ENCODE assay signal across 15 cellular contexts in genomic region chr15:27601239-27601942, GRCh38.
A peak's percentile ranks its signal among the peaks of the same experiment; 100 is the strongest.
DNase-seq lines count a peak whose midpoint lies in the region; ATAC-seq, FAIRE-seq and TF ChIP-seq lines count a peak whose summit lies in the region.
"Had no signal": no experiment of that assay in that cellular context is flagged by ENCODE, and none has a peak within 500 bp of the region (broad histone marks: within the 10 kb centered on the region; RNA-seq: fewer than 3 reads in every experiment).

No MANE protein-coding gene starts in this region.

- H3K4me3 ChIP-seq in A549 (no peak overlapping the region), GM23338 (no peak overlapping the region), foreskin fibroblast (ENCODE audit: low read depth in 1 of 2, low read length in 2 of 2) (no peak overlapping the region), uterus (no peak overlapping the region)
- H3K4me3 ChIP-seq: right lobe of liver, thoracic aorta had no signal

- no peaks in the 10 kb centered on the region for H4K20me1 ChIP-seq in GM23338 (replicated peaks; ENCODE audit: insufficient read depth)

- POLR2A ChIA-PET in A549 (lab: Yijun Ruan, JAX), result no interaction called here
- POLR2A ChIA-PET in activated CD4-positive, alpha-beta memory T cell treated with anti-CD3 and anti-CD28 coated beads, Interleukin-2, amount 10 ng/mL, durations not matched to agents 7 days and 5 days (lab: Charles Lee), result no interaction called here

- no peak for TF ChIP-seq CTCF in A549 (IDR thresholded peaks at IDR 0.05)
- no peak for TF ChIP-seq CTCF in GM23338 (conservative IDR thresholded peaks at IDR 0.05; ENCODE audit: low read depth in 2 of 2)
- no peak for TF ChIP-seq CTCF in foreskin fibroblast (IDR thresholded peaks at IDR 0.05; ENCODE audit: low read depth, low read length)
- TF ChIP-seq CTCF in uterus (IDR thresholded peaks at IDR 0.05), result no peak

- WGBS in A549 (ENCODE audit: missing lambda C conversion rate), result 15% methylated on average over 12 of the region's 12 CpGs

- H3K9me3 ChIP-seq in A549 (peaks cover 9% of the 10 kb centered on the region), uterus (no peaks in the 10 kb centered on the region)
- H3K9me3 ChIP-seq: right lobe of liver, thoracic aorta had no signal

- H3K4me2 ChIP-seq in A549 (peak overlapping the region; percentile 34; the same call in 2 of the 3 replicates), GM23338 (no peak overlapping the region)

- CTCF ChIA-PET in A549 (lab: Yijun Ruan, JAX), result interaction anchor here (1.2 to 1.6 kb wide), 2 partner anchors 34 to 57 kb away, joined by 3 read pairs; no protein-coding TSS in a partner anchor
- CTCF ChIA-PET in activated CD4-positive, alpha-beta memory T cell treated with anti-CD3 and anti-CD28 coated beads, Interleukin-2, amount 10 ng/mL, durations not matched to agents 7 days and 5 days (lab: Charles Lee), result no interaction called here

- H3K9me2 ChIP-seq in GM23338 (ENCODE audit: insufficient read depth), result peaks cover 12% of the 10 kb centered on the region

- TF ChIP-seq EP300 in A549 (IDR thresholded peaks at IDR 0.05), result no peak

- no peaks in the 10 kb centered on the region for H3K79me2 ChIP-seq in GM23338 (replicated peaks; ENCODE audit: insufficient read depth)

- FAIRE-seq in A549 (lab: Jason Lieb, UNC), result no peak

- peaks cover 21% of the 10 kb centered on the region for H3K9me3 Mint-ChIP-seq in GM23338
- peaks cover 13% of the 10 kb centered on the region for H3K9me3 Mint-ChIP-seq in activated CD4-positive, alpha-beta memory T cell treated with anti-CD3 and anti-CD28 coated beads, Interleukin-2, amount 10 ng/mL, durations not matched to agents 7 days and 5 days

- DNase-seq in A549 (ENCODE audit: low read depth in 1 of 2, low spot score in 1 of 2) (peak in 1 of 2 experiments; percentile 64), GM23338 (ENCODE audit: low spot score) (no peak), NCI-H69 (lab: John Stamatoyannopoulos, UW) (peak; percentile 88), foreskin fibroblast (peak; percentile 6 to 7), uterus (no peak)
- no peak for DNase-seq in activated CD4-positive, alpha-beta memory T cell treated with anti-CD3 and anti-CD28 coated beads, Interleukin-2, amount 10 ng/mL, durations not matched to agents 7 days and 5 days
- DNase-seq: activated naive CD8-positive, alpha-beta T cell treated with anti-CD3 and anti-CD28 coated beads for 36 hours; Calu3; endodermal cell; NCI-H524; right lobe of liver; stimulated activated CD4-positive, alpha-beta T cell treated with anti-CD3 and anti-CD28 coated beads, Interleukin-2, amount 100 ng/mL, for 48 hours had no signal

- peak; percentile 80 to 82 for ATAC-seq in A549
- ATAC-seq in GM23338, result peak; percentile 74
- no peak for ATAC-seq in GM21619 (IDR thresholded peaks at IDR 0.05; ENCODE audit: unreplicated experiment)
- ATAC-seq in GM19035 (IDR thresholded peaks at IDR 0.05; ENCODE audit: unreplicated experiment), result no peak
- ATAC-seq: right lobe of liver had no signal

- intact Hi-C loops in uterus (cut with DNase I; ENCODE audit: low total_unique reads), result no loop called here

- H3K4me3 Mint-ChIP-seq in GM23338, result no peak overlapping the region
- H3K4me3 Mint-ChIP-seq in activated CD4-positive, alpha-beta memory T cell treated with anti-CD3 and anti-CD28 coated beads, Interleukin-2, amount 10 ng/mL, durations not matched to agents 7 days and 5 days, result no peak overlapping the region
- H3K4me3 Mint-ChIP-seq: activated naive CD8-positive, alpha-beta T cell treated with anti-CD3 and anti-CD28 coated beads for 36 hours; endodermal cell had no signal

- H3K27me3 ChIP-seq in GM23338 (ENCODE audit: insufficient read depth) (no peaks in the 10 kb centered on the region), uterus (no peaks in the 10 kb centered on the region)
- H3K27me3 ChIP-seq: right lobe of liver had no signal

- TF ChIP-seq POLR2A in A549 (IDR thresholded peaks at IDR 0.05; ENCODE audit: low read length) (no peak), uterus (IDR thresholded peaks at IDR 0.05) (no peak)

- no peak overlapping the region for H3K27ac Mint-ChIP-seq in GM23338
- H3K27ac Mint-ChIP-seq in activated CD4-positive, alpha-beta memory T cell treated with anti-CD3 and anti-CD28 coated beads, Interleukin-2, amount 10 ng/mL, durations not matched to agents 7 days and 5 days, result no peak overlapping the region
- H3K27ac Mint-ChIP-seq: activated naive CD8-positive, alpha-beta T cell treated with anti-CD3 and anti-CD28 coated beads for 36 hours; endodermal cell had no signal

- H3K4me1 Mint-ChIP-seq in GM23338, result peaks cover 14% of the 10 kb centered on the region
- no peaks in the 10 kb centered on the region for H3K4me1 Mint-ChIP-seq in activated CD4-positive, alpha-beta memory T cell treated with anti-CD3 and anti-CD28 coated beads, Interleukin-2, amount 10 ng/mL, durations not matched to agents 7 days and 5 days
- H3K4me1 Mint-ChIP-seq: activated naive CD8-positive, alpha-beta T cell treated with anti-CD3 and anti-CD28 coated beads for 36 hours had no signal

- no peak for TF ChIP-seq RAD21 in A549 (conservative IDR thresholded peaks at IDR 0.05 in 1 of 2, IDR thresholded peaks at IDR 0.05 in 1 of 2)

- H3K27ac ChIP-seq in A549, result no peak overlapping the region
- H3K27ac ChIP-seq in GM23338 (ENCODE audit: low read depth), result no peak overlapping the region
- no peak overlapping the region for H3K27ac ChIP-seq in uterus
- H3K27ac ChIP-seq: right lobe of liver, thoracic aorta had no signal

- H3F3A ChIP-seq in GM23338 (replicated peaks; ENCODE audit: low read depth), result no peaks in the 10 kb centered on the region

- peaks cover 10% of the 10 kb centered on the region; the same call in 2 of the 3 replicates for H3K36me3 Mint-ChIP-seq in GM23338 (ENCODE audit: low read depth)
- no peaks in the 10 kb centered on the region for H3K36me3 Mint-ChIP-seq in activated CD4-positive, alpha-beta memory T cell treated with anti-CD3 and anti-CD28 coated beads, Interleukin-2, amount 10 ng/mL, durations not matched to agents 7 days and 5 days (ENCODE audit: low read depth)
- H3K36me3 Mint-ChIP-seq: activated naive CD8-positive, alpha-beta T cell treated with anti-CD3 and anti-CD28 coated beads for 36 hours had no signal

- H3K36me3 ChIP-seq in GM23338 (ENCODE audit: insufficient read depth), result peaks cover 6% of the 10 kb centered on the region; the same call in 1 of the 2 replicates
- no peaks in the 10 kb centered on the region for H3K36me3 ChIP-seq in uterus
- H3K36me3 ChIP-seq: right lobe of liver, thoracic aorta had no signal

- peak overlapping the region; percentile 47; the same call in 1 of the 2 replicates for H2AFZ ChIP-seq in GM23338

- peaks cover 4% of the 10 kb centered on the region for H3K27me3 Mint-ChIP-seq in GM23338 (ENCODE audit: insufficient read depth, low read depth, poor library complexity)
- H3K27me3 Mint-ChIP-seq in activated CD4-positive, alpha-beta memory T cell treated with anti-CD3 and anti-CD28 coated beads, Interleukin-2, amount 10 ng/mL, durations not matched to agents 7 days and 5 days, result no peaks in the 10 kb centered on the region
- H3K27me3 Mint-ChIP-seq: activated naive CD8-positive, alpha-beta T cell treated with anti-CD3 and anti-CD28 coated beads for 36 hours had no signal

- peaks cover 4% of the 10 kb centered on the region; the same call in 1 of the 3 replicates for H3K4me1 ChIP-seq in A549
- H3K4me1 ChIP-seq in GM23338 (ENCODE audit: insufficient read depth), result peaks cover 11% of the 10 kb centered on the region
- H3K4me1 ChIP-seq in uterus, result no peaks in the 10 kb centered on the region
- H3K4me1 ChIP-seq: right lobe of liver had no signal

TF ChIP-seq in A549, 52 proteins besides CTCF, POLR2A, EP300 and RAD21:
- TF ChIP-seq MAX (IDR thresholded peaks at IDR 0.05) (0 out of 2 replicates have a peak, but pooled peaks have one; percentile 31), PBX3 (IDR thresholded peaks at IDR 0.05) (no peak)

TF ChIP-seq in GM23338, 12 proteins besides CTCF, POLR2A, EP300 and RAD21:
- TF ChIP-seq ZNF114 (CRISPR knock-in tag; IDR thresholded peaks at IDR 0.05) (no peak), EZH2phosphoT487 (IDR thresholded peaks at IDR 0.05; ENCODE audit: unreplicated experiment) (no peak), ETS1 (IDR thresholded peaks at IDR 0.05) (no peak), NANOG (IDR thresholded peaks at IDR 0.05; ENCODE audit: borderline replicate concordance) (no peak)

Comparison
In these comparisons a context has a peak if more than half of its experiments do, and no peak if none do; other contexts are left out.
1. ATAC-seq: peak in A549 (2 of 2) and GM23338 (single experiment); none in GM21619 (single experiment) and GM19035 (single experiment).
2. DNase-seq: peak in NCI-H69 (single experiment) and foreskin fibroblast (2 of 2); none in GM23338 (single experiment), activated CD4-positive, alpha-beta memory T cell treated with anti-CD3 and anti-CD28 coated beads, Interleukin-2, amount 10 ng/mL, durations not matched to agents 7 days and 5 days (single experiment) and uterus (0 of 2).